Comparison of ENCODE assay signal across 8 cellular contexts in genomic region chr17:50719924-50720805, GRCh38. TPM values are rescaled to one million over a fixed set of nuclear protein-coding genes. Genes with fewer than 3 reads are reported as not detected.
DNase-seq lines count a peak whose midpoint lies in the region; ATAC-seq and TF ChIP-seq lines count a peak whose summit lies in the region.

No MANE protein-coding gene starts in this region.

- TF ChIP-seq CTCF in kidney epithelial cell (IDR thresholded peaks at IDR 0.05; ENCODE audit: insufficient read depth, low read length, poor library complexity, severe bottlenecking) (no peak), thoracic aorta (IDR thresholded peaks at IDR 0.05) (no peak)

- peak overlapping the region; percentile 87 to 94 for H3K27ac ChIP-seq in thoracic aorta

- H3K4me3 Mint-ChIP-seq in activated naive CD8-positive, alpha-beta T cell treated with anti-CD3 and anti-CD28 coated beads for 36 hours: peak overlapping the region; percentile 89

- H3K27me3 ChIP-seq in kidney epithelial cell (ENCODE audit: control insufficient read depth, insufficient read depth, low read length): no peaks in the 10 kb centered on the region
- H3K27me3 ChIP-seq in thoracic aorta (replicated peaks; ENCODE audit: insufficient read depth): no peaks in the 10 kb centered on the region

- H3K9me3 ChIP-seq in thoracic aorta: no peaks in the 10 kb centered on the region

- no peaks in the 10 kb centered on the region for H3K9me3 Mint-ChIP-seq in activated naive CD8-positive, alpha-beta T cell treated with anti-CD3 and anti-CD28 coated beads for 36 hours

- peaks cover 32 to 46% of the 10 kb centered on the region in 2 donors for H3K4me1 ChIP-seq in thoracic aorta (ENCODE audit: control insufficient read depth in 1 of 2, low read depth in 2 of 2)

- no peaks in the 10 kb centered on the region for H3K27me3 Mint-ChIP-seq in activated naive CD8-positive, alpha-beta T cell treated with anti-CD3 and anti-CD28 coated beads for 36 hours

- no peaks in the 10 kb centered on the region for H3K36me3 ChIP-seq in kidney epithelial cell (ENCODE audit: control insufficient read depth, insufficient read depth, low read length)
- H3K36me3 ChIP-seq in thoracic aorta: no peaks in the 10 kb centered on the region

- H3K27ac Mint-ChIP-seq in activated naive CD8-positive, alpha-beta T cell treated with anti-CD3 and anti-CD28 coated beads for 36 hours: peak overlapping the region; percentile 98

- H3K4me3 ChIP-seq in kidney epithelial cell (ENCODE audit: low read depth, low read length) (peak overlapping the region; percentile 79), thoracic aorta (peak overlapping the region; percentile 81)

- ATAC-seq in thoracic aorta (ENCODE audit: insufficient number of reproducible peaks, low FRiP score, low read depth) (no peak), HG03354 (IDR thresholded peaks at IDR 0.05; ENCODE audit: poor library complexity, severe bottlenecking, unreplicated experiment) (no peak)

- H3K36me3 Mint-ChIP-seq in activated naive CD8-positive, alpha-beta T cell treated with anti-CD3 and anti-CD28 coated beads for 36 hours: peaks cover 38% of the 10 kb centered on the region

- peak; percentile 22 for DNase-seq in stimulated activated CD8-positive, alpha-beta memory T cell treated with anti-CD3 and anti-CD28 coated beads, Interleukin-15, amount 100 ng/mL, for 24 hours (ENCODE audit: low read depth)
- no peak for DNase-seq in stimulated activated CD8-positive, alpha-beta memory T cell treated with anti-CD3 and anti-CD28 coated beads, Interleukin-4, amount 100 ng/mL, for 48 hours
- DNase-seq in activated naive CD8-positive, alpha-beta T cell treated with anti-CD3 and anti-CD28 coated beads for 36 hours: no peak
- DNase-seq in kidney epithelial cell (ENCODE audit: low read depth): no peak
- DNase-seq in thoracic aorta (ENCODE audit: low spot score): no peak
- no peak for DNase-seq in COLO668 (lab: John Stamatoyannopoulos, UW; ENCODE audit: unreplicated experiment)
- DNase-seq in SIG-M5 (lab: John Stamatoyannopoulos, UW): no peak

- H3K4me1 Mint-ChIP-seq in activated naive CD8-positive, alpha-beta T cell treated with anti-CD3 and anti-CD28 coated beads for 36 hours: peaks cover 25% of the 10 kb centered on the region

RNA-seq across cellular contexts. Expression of gene LUC7L3, which starts 0.8 kb away (rescaled TPM):
- 100 to 1,000 TPM; 108 to 116 TPM for total RNA-seq in activated naive CD8-positive, alpha-beta T cell treated with anti-CD3 and anti-CD28 coated beads for 36 hours
- total RNA-seq in kidney epithelial cell (31.5 and 35.6 TPM in 2 replicates), thoracic aorta (100 to 1,000 TPM in 1 of 2 donors, 10 to 100 TPM in 1; 60.8 to 136 TPM)

RNA-seq across cellular contexts. Expression of gene ANKRD40, which starts 12.5 kb away (rescaled TPM):
- total RNA-seq in activated naive CD8-positive, alpha-beta T cell treated with anti-CD3 and anti-CD28 coated beads for 36 hours: 10 to 100 TPM; 39.5 to 40.2 TPM
- total RNA-seq in kidney epithelial cell: 30.5 and 30.7 TPM in 2 replicates
- total RNA-seq in thoracic aorta: 10 to 100 TPM; 38.6 to 61.9 TPM

RNA-seq across cellular contexts. Expression of gene ANKRD40CL, which starts 47.2 kb away (rescaled TPM):
- total RNA-seq in activated naive CD8-positive, alpha-beta T cell treated with anti-CD3 and anti-CD28 coated beads for 36 hours: not detected
- total RNA-seq in kidney epithelial cell (not detected in 2 replicates), thoracic aorta (not detected)
